In genomic region chr2:147939313-147939712, GRCh38 we compare ENCODE assay signal across 2 cellular contexts.
TF ChIP-seq lines count a peak whose summit lies in the region.

No MANE protein-coding gene starts in this region.

TF ChIP-seq in HepG2, 621 proteins besides CTCF, POLR2A, EP300 and RAD21 (continued from another document and continues in another):
- TF ChIP-seq, protein P1, sequence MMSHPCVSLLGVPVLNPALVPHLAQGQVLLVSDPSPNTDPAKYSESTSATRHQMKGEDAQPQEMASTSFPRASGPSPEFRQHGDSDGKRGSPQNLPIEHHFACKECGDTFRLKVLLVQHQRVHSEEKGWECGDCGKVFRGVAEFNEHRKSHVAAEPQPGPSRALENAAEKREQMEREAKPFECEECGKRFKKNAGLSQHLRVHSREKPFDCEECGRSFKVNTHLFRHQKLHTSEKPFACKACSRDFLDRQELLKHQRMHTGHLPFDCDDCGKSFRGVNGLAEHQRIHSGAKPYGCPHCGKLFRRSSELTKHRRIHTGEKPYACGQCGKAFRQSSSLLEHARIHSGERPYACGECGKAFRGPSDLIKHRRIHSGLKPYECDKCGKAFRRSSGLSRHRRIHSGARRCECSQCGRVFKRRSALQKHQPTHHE (CRISPR knock-in tag; IDR thresholded peaks at IDR 0.05; ENCODE audit: borderline replicate concordance): no peak
- TF ChIP-seq, protein P2, sequence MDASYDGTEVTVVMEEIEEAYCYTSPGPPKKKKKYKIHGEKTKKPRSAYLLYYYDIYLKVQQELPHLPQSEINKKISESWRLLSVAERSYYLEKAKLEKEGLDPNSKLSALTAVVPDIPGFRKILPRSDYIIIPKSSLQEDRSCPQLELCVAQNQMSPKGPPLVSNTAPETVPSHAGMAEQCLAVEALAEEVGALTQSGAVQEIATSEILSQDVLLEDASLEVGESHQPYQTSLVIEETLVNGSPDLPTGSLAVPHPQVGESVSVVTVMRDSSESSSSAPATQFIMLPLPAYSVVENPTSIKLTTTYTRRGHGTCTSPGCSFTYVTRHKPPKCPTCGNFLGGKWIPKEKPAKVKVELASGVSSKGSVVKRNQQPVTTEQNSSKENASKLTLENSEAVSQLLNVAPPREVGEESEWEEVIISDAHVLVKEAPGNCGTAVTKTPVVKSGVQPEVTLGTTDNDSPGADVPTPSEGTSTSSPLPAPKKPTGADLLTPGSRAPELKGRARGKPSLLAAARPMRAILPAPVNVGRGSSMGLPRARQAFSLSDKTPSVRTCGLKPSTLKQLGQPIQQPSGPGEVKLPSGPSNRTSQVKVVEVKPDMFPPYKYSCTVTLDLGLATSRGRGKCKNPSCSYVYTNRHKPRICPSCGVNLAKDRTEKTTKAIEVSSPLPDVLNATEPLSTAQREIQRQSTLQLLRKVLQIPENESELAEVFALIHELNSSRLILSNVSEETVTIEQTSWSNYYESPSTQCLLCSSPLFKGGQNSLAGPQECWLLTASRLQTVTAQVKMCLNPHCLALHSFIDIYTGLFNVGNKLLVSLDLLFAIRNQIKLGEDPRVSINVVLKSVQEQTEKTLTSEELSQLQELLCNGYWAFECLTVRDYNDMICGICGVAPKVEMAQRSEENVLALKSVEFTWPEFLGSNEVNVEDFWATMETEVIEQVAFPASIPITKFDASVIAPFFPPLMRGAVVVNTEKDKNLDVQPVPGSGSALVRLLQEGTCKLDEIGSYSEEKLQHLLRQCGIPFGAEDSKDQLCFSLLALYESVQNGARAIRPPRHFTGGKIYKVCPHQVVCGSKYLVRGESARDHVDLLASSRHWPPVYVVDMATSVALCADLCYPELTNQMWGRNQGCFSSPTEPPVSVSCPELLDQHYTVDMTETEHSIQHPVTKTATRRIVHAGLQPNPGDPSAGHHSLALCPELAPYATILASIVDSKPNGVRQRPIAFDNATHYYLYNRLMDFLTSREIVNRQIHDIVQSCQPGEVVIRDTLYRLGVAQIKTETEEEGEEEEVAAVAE (CRISPR knock-in tag; IDR thresholded peaks at IDR 0.05; ENCODE audit: borderline replicate concordance): no peak
- TF ChIP-seq ZBTB25 (CRISPR knock-in tag; IDR thresholded peaks at IDR 0.05) (no peak), MIXL1 (CRISPR knock-in tag; IDR thresholded peaks at IDR 0.05) (0 out of 2 replicates have a peak, but pooled peaks have one; percentile 30), BCLAF1 (IDR thresholded peaks at IDR 0.05) (no peak), ZBTB2 (CRISPR knock-in tag; IDR thresholded peaks at IDR 0.05; ENCODE audit: low read depth) (no peak), HHEX (CRISPR knock-in tag; IDR thresholded peaks at IDR 0.05) (no peak), ZNF772 (CRISPR knock-in tag; IDR thresholded peaks at IDR 0.05) (no peak), CEBPG (CRISPR knock-in tag; IDR thresholded peaks at IDR 0.05) (peak; percentile 58), SIN3A (IDR thresholded peaks at IDR 0.05; ENCODE audit: borderline replicate concordance, low read depth, low read length) (no peak), WIZ (CRISPR knock-in tag; IDR thresholded peaks at IDR 0.05) (no peak), SOX13 (IDR thresholded peaks at IDR 0.05) (no peak), SOX13 (CRISPR knock-in tag; conservative IDR thresholded peaks at IDR 0.05 in 1 of 2, IDR thresholded peaks at IDR 0.05 in 1 of 2) (peak in 1 of 2 experiments; percentile 54; a peak in 1 of 4 replicates), ARNT2 (CRISPR knock-in tag; IDR thresholded peaks at IDR 0.05; ENCODE audit: low read depth) (no peak), SYNCRIP (IDR thresholded peaks at IDR 0.05; ENCODE audit: insufficient read depth, low read depth, low read length) (no peak)
- TF ChIP-seq, protein P3, sequence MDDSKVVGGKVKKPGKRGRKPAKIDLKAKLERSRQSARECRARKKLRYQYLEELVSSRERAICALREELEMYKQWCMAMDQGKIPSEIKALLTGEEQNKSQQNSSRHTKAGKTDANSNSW (CRISPR knock-in tag; IDR thresholded peaks at IDR 0.05; ENCODE audit: borderline replicate concordance): no peak

TF ChIP-seq in WTC11, 78 proteins besides CTCF, POLR2A, EP300 and RAD21 (continued from another document):
- TF ChIP-seq NFATC4 (CRISPR knock-in tag; IDR thresholded peaks at IDR 0.05) (no peak), CBFB (CRISPR knock-in tag; IDR thresholded peaks at IDR 0.05; ENCODE audit: low read depth) (no peak), NR2C2 (CRISPR knock-in tag; IDR thresholded peaks at IDR 0.05) (no peak), RELA (CRISPR knock-in tag; IDR thresholded peaks at IDR 0.05; ENCODE audit: borderline replicate concordance) (no peak), JAZF1 (CRISPR knock-in tag; IDR thresholded peaks at IDR 0.05) (no peak), TP53 (CRISPR knock-in tag; IDR thresholded peaks at IDR 0.05) (no peak), E2F1 (CRISPR knock-in tag; IDR thresholded peaks at IDR 0.05) (no peak)
- TF ChIP-seq, protein P4, sequence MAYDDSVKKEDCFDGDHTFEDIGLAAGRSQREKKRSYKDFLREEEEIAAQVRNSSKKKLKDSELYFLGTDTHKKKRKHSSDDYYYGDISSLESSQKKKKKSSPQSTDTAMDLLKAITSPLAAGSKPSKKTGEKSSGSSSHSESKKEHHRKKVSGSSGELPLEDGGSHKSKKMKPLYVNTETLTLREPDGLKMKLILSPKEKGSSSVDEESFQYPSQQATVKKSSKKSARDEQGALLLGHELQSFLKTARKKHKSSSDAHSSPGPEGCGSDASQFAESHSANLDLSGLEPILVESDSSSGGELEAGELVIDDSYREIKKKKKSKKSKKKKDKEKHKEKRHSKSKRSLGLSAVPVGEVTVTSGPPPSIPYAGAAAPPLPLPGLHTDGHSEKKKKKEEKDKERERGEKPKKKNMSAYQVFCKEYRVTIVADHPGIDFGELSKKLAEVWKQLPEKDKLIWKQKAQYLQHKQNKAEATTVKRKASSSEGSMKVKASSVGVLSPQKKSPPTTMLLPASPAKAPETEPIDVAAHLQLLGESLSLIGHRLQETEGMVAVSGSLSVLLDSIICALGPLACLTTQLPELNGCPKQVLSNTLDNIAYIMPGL (CRISPR knock-in tag; IDR thresholded peaks at IDR 0.05): no peak
